ENCODE assay signal across 26 cellular contexts in genomic region chr1:77290576-77290975, GRCh38.
"Had no signal": no experiment of that assay in that cellular context is flagged by ENCODE, and none has a peak within 500 bp of the region (broad histone marks: within the 10 kb centered on the region; RNA-seq: fewer than 3 reads in every experiment).

No MANE protein-coding gene starts in this region.

- H3K9ac ChIP-seq: KMS-11 had no signal

- H3K27ac ChIP-seq: adrenal gland, breast epithelium, KMS-11, Peyer's patch, RWPE1, SJCRH30 had no signal

- H3K9me3 ChIP-seq: adrenal gland, breast epithelium, MG63, Peyer's patch, SJCRH30 had no signal

- H3K4me1 ChIP-seq: adrenal gland, breast epithelium, Peyer's patch had no signal

- H3K36me3 ChIP-seq: adrenal gland, breast epithelium, MG63, Peyer's patch, SJCRH30 had no signal

- H3K27me3 ChIP-seq: adrenal gland, breast epithelium, MG63, Peyer's patch, SJCRH30 had no signal

- H3K4me3 ChIP-seq: adrenal gland, breast epithelium, MG63, Peyer's patch, SJCRH30 had no signal

- DNase-seq: activated CD4-positive, alpha-beta T cell treated with anti-CD3 and anti-CD28 coated beads for 48 hours; activated CD4-positive, alpha-beta T cell treated with anti-CD3 and anti-CD28 coated beads, Interleukin-2, amount 50 U/mL, for 4 hours; activated CD4-positive, CD25-positive, alpha-beta regulatory T cell treated with anti-CD3 and anti-CD28 coated beads, Interleukin-2, amount 50 U/mL, for 72 hours; activated CD8-positive, alpha-beta memory T cell treated with anti-CD3 and anti-CD28 coated beads, Interleukin-2, amount 50 U/mL, for 48 hours; activated CD8-positive, alpha-beta T cell treated with anti-CD3 and anti-CD28 coated beads, Interleukin-2, amount 10 ng/mL, durations not matched to agents 7 days and 5 days; activated naive CD4-positive, alpha-beta T cell treated with anti-CD3 and anti-CD28 coated beads, Interleukin-2, amount 50 U/mL, for 16 hours; activated naive CD8-positive, alpha-beta T cell treated with anti-CD3 and anti-CD28 coated beads, Interleukin-2, amount 10 ng/mL, durations not matched to agents 7 days and 5 days; activated T-cell treated with anti-CD3 and anti-CD28 coated beads, Interleukin-2, amount 50 U/mL, for 1 hour; adrenal gland; aorta; central memory CD4-positive, alpha-beta T cell; MG63; NCI-H1092; NCI-H1417; NCI-H1930; NCI-H2171; NCI-H226; NCI-H526; NCI-H774; Peyer's patch; Right ventricle myocardium superior; SJCRH30; SW 1271 had no signal

- H3K4me2 ChIP-seq: KMS-11 had no signal
